ENCODE assay signal across 27 cellular contexts in the genomic region with DNA sequence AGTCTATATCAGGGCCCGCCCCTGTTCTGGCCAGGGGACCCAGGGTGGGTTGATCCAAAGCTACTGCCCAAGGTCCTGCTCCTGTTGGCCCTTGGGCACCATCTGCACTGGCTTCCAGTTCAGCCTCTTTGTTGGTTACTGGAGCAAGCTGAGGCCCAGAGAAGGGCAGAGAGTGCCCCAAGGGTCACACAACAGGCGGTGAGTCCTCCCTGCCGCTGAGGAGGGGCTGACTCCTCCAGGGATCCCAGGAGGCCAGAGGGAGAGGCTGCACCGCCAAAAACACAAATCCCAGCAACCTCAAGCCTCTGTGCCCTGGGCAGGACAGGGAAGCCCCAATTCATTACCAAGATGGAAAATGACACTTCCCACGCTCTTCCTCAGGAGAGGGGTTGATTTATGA.
"Had no signal": no experiment of that assay in that cellular context is flagged by ENCODE, and none has a peak within 500 bp of the region (broad histone marks: within the 10 kb centered on the region; RNA-seq: fewer than 3 reads in every experiment).

No MANE protein-coding gene starts in this region.

- DNase-seq: hypothalamus; islet precursor cell; left cardiac atrium; left lung; lower lobe of right lung; mammary epithelial cell; mesenchymal stem cell; naive thymus-derived CD8-positive, alpha-beta T cell; occipital lobe; stimulated activated CD4-positive, alpha-beta T cell treated with anti-CD3 and anti-CD28 coated beads, Interleukin-12 subunit alpha, Interleukin-12 subunit beta, amount 100 ng/mL, for 4 hours; stimulated activated CD4-positive, alpha-beta T cell treated with anti-CD3 and anti-CD28 coated beads, Interleukin-15, amount 100 ng/mL, for 24 hours; stimulated activated CD4-positive, alpha-beta T cell treated with anti-CD3 and anti-CD28 coated beads, Interleukin-2, amount 100 ng/mL, for 24 hours; stimulated activated CD4-positive, alpha-beta T cell treated with anti-CD3 and anti-CD28 coated beads, Interleukin-4, amount 100 ng/mL, for 1 hour; stimulated activated naive B cell treated with anti-CD40 and anti-IgM and Interleukin-4, amounts not matched to agents 10 μg/mL and 1 μg/mL and 100 μg/mL, for 72 hours; stimulated activated naive CD8-positive, alpha-beta T cell treated with anti-CD3 and anti-CD28 coated beads, Interleukin-15, Interleukin-2, amounts not matched to agents 100 U/mL and 50 U/mL, for 24 hours; stomach; testis; tibial artery; uterus had no signal

- H3K27me3 Mint-ChIP-seq: naive thymus-derived CD8-positive, alpha-beta T cell; stimulated activated naive B cell treated with anti-CD40 and anti-IgM and Interleukin-4, amounts not matched to agents 10 μg/mL and 1 μg/mL and 100 μg/mL, for 72 hours; type B pancreatic cell had no signal

- ATAC-seq: left cardiac atrium; left lung; naive thymus-derived CD8-positive, alpha-beta T cell; sciatic nerve; stimulated activated naive B cell treated with anti-CD40 and anti-IgM and Interleukin-4, amounts not matched to agents 10 μg/mL and 1 μg/mL and 100 μg/mL, for 72 hours; stimulated activated naive CD8-positive, alpha-beta T cell treated with anti-CD3 and anti-CD28 coated beads, Interleukin-15, Interleukin-2, amounts not matched to agents 100 U/mL and 50 U/mL, for 24 hours had no signal

- H3K4me3 Mint-ChIP-seq: naive thymus-derived CD8-positive, alpha-beta T cell; nephron; neural crest cell; stimulated activated naive B cell treated with anti-CD40 and anti-IgM and Interleukin-4, amounts not matched to agents 10 μg/mL and 1 μg/mL and 100 μg/mL, for 72 hours; type B pancreatic cell had no signal

- H3K27me3 ChIP-seq: left lung, neutrophil, right atrium auricular region, stomach, testis, tibial artery, uterus had no signal

- H3K9ac ChIP-seq: parathyroid adenoma had no signal

- H3K4me3 ChIP-seq: left lung, lower lobe of right lung, right atrium auricular region, skin epidermis, stomach, testis, tibial artery, uterus had no signal

- H3K36me3 ChIP-seq: left lung, lower lobe of right lung, neutrophil, right atrium auricular region, stomach, tibial artery, uterus had no signal

- H3K9me3 ChIP-seq: left lung, lower lobe of right lung, neutrophil, right atrium auricular region, stomach, testis, tibial artery, uterus had no signal

- H3K27ac ChIP-seq: left lung, lower lobe of right lung, neutrophil, parathyroid adenoma, right atrium auricular region, skin epidermis, stomach, testis, tibial artery, uterus had no signal

- H3K4me1 ChIP-seq: left lung, lower lobe of right lung, parathyroid adenoma, right atrium auricular region, testis, tibial artery, uterus had no signal

- H3K36me3 Mint-ChIP-seq: naive thymus-derived CD8-positive, alpha-beta T cell; stimulated activated naive B cell treated with anti-CD40 and anti-IgM and Interleukin-4, amounts not matched to agents 10 μg/mL and 1 μg/mL and 100 μg/mL, for 72 hours; type B pancreatic cell had no signal

- H3K27ac Mint-ChIP-seq: naive thymus-derived CD8-positive, alpha-beta T cell; nephron; stimulated activated naive B cell treated with anti-CD40 and anti-IgM and Interleukin-4, amounts not matched to agents 10 μg/mL and 1 μg/mL and 100 μg/mL, for 72 hours; type B pancreatic cell had no signal

- H3K9me3 Mint-ChIP-seq: naive thymus-derived CD8-positive, alpha-beta T cell; nephron; neural crest cell; stimulated activated naive B cell treated with anti-CD40 and anti-IgM and Interleukin-4, amounts not matched to agents 10 μg/mL and 1 μg/mL and 100 μg/mL, for 72 hours; type B pancreatic cell had no signal
